1 cellular context compared by ENCODE assay signal in genomic region chr2:171630812-171631626, GRCh38.
A peak's percentile ranks its signal among the peaks of the same experiment; 100 is the strongest.
TF ChIP-seq lines count a peak whose summit lies in the region.

No MANE protein-coding gene starts in this region.

TF ChIP-seq in K562, 482 proteins besides CTCF, POLR2A, EP300 and RAD21 (continued from another document and continues in another):
- TF ChIP-seq ZNF395 (CRISPR knock-in tag; IDR thresholded peaks at IDR 0.05) (peak; percentile 69), TARDBP (IDR thresholded peaks at IDR 0.05) (0 out of 2 replicates have a peak, but pooled peaks have one; percentile 64), HLTF (IDR thresholded peaks at IDR 0.05) (peak; percentile 99), MCM7 (IDR thresholded peaks at IDR 0.05) (no peak), EGR1 (conservative IDR thresholded peaks at IDR 0.05) (no peak), ZBTB43 (CRISPR knock-in tag; IDR thresholded peaks at IDR 0.05) (no peak), RBM34 (IDR thresholded peaks at IDR 0.05; ENCODE audit: borderline replicate concordance, insufficient read depth, low read length) (no peak), SMARCB1 (IDR thresholded peaks at IDR 0.05; ENCODE audit: insufficient read length, low read depth) (no peak), IFI16 (CRISPR knock-in tag; IDR thresholded peaks at IDR 0.05) (0 out of 2 replicates have a peak, but pooled peaks have one; percentile 29), MBD1 (CRISPR knock-in tag; IDR thresholded peaks at IDR 0.05) (no peak), CHD4 (IDR thresholded peaks at IDR 0.05; ENCODE audit: insufficient read depth, insufficient replicate concordance, low read depth, low read length, poor library complexity, severe bottlenecking) (no peak), ARID4B (CRISPR knock-in tag; IDR thresholded peaks at IDR 0.05) (no peak), ZNF133 (CRISPR knock-in tag; IDR thresholded peaks at IDR 0.05) (no peak), HMGXB4 (CRISPR knock-in tag; IDR thresholded peaks at IDR 0.05) (no peak), HOMEZ (CRISPR knock-in tag; IDR thresholded peaks at IDR 0.05) (no peak), HMBOX1 (IDR thresholded peaks at IDR 0.05) (no peak), MLLT1 (IDR thresholded peaks at IDR 0.05) (peak in 1 of 2 experiments; percentile 65; a peak in 2 of 4 replicates), BHLHE40 (IDR thresholded peaks at IDR 0.05; ENCODE audit: low read length) (peak; percentile 78), GABPB2 (CRISPR knock-in tag; conservative IDR thresholded peaks at IDR 0.05) (no peak), ZNF232 (CRISPR knock-in tag; IDR thresholded peaks at IDR 0.05) (no peak), ZFP36 (IDR thresholded peaks at IDR 0.05; ENCODE audit: low read depth, low read length, partially characterized antibody) (no peak), NFIC (IDR thresholded peaks at IDR 0.05) (peak; percentile 88), USF1 (CRISPR knock-in tag; IDR thresholded peaks at IDR 0.05) (no peak), DNMT1 (IDR thresholded peaks at IDR 0.05) (no peak), MED1 (CRISPR knock-in tag; IDR thresholded peaks at IDR 0.05; ENCODE audit: borderline replicate concordance) (no peak), CAMTA2 (CRISPR knock-in tag; conservative IDR thresholded peaks at IDR 0.05) (no peak), MCM3 (IDR thresholded peaks at IDR 0.05) (no peak), JUND (IDR thresholded peaks at IDR 0.05; ENCODE audit: borderline replicate concordance, low read depth, low read length) (no peak), JUND (tag; IDR thresholded peaks at IDR 0.05; ENCODE audit: borderline replicate concordance, low read depth, low read length) (peak; percentile 12; the same call in 1 of the 3 replicates), ZNF140 (CRISPR knock-in tag; IDR thresholded peaks at IDR 0.05) (0 out of 2 replicates have a peak, but pooled peaks have one; percentile 25), ATF4 (CRISPR knock-in tag; IDR thresholded peaks at IDR 0.05) (0 out of 2 replicates have a peak, but pooled peaks have one; percentile 10), CREB1 (IDR thresholded peaks at IDR 0.05) (no peak), CREB1 (CRISPR knock-in tag; IDR thresholded peaks at IDR 0.05) (no peak), SRSF3 (IDR thresholded peaks at IDR 0.05; ENCODE audit: insufficient read depth, low read length) (no peak), KLF13 (tag; IDR thresholded peaks at IDR 0.05; ENCODE audit: borderline replicate concordance, low read depth) (no peak), SOX6 (IDR thresholded peaks at IDR 0.05) (peak; percentile 98), TRIM28 (IDR thresholded peaks at IDR 0.05) (peak; percentile 100), MXD1 (CRISPR knock-in tag; IDR thresholded peaks at IDR 0.05; ENCODE audit: borderline replicate concordance, poor library complexity, severe bottlenecking) (no peak), THAP12 (CRISPR knock-in tag; IDR thresholded peaks at IDR 0.05) (no peak), ZBTB7A (IDR thresholded peaks at IDR 0.05; ENCODE audit: borderline replicate concordance, control insufficient read depth, low read depth, low read length) (no peak), KLF6 (CRISPR knock-in tag; IDR thresholded peaks at IDR 0.05; ENCODE audit: borderline replicate concordance) (no peak)
